Comparison of ENCODE assay signal across 1 cellular context in genomic region chr3:134059680-134060560, GRCh38.
TF ChIP-seq lines count a peak whose summit lies in the region.

No MANE protein-coding gene starts in this region.

TF ChIP-seq in IMR-90, 13 proteins besides CTCF, POLR2A, EP300 and RAD21:
- no peak for TF ChIP-seq RCOR1 (IDR thresholded peaks at IDR 0.05; ENCODE audit: insufficient replicate concordance, low read length)
- no peak for TF ChIP-seq RFX5 (IDR thresholded peaks at IDR 0.05; ENCODE audit: low read depth, low read length)
- TF ChIP-seq MAFK (IDR thresholded peaks at IDR 0.05; ENCODE audit: low read depth, low read length) = no peak
- TF ChIP-seq USF2 (IDR thresholded peaks at IDR 0.05; ENCODE audit: low read depth, low read length) = no peak
- no peak for TF ChIP-seq SMC3 (IDR thresholded peaks at IDR 0.05; ENCODE audit: low read depth, low read length)
- no peak for TF ChIP-seq MXI1 (IDR thresholded peaks at IDR 0.05; ENCODE audit: borderline replicate concordance, low read depth, low read length)
- TF ChIP-seq FOS (IDR thresholded peaks at IDR 0.05; ENCODE audit: low read depth, low read length) = no peak
- no peak for TF ChIP-seq MAZ (IDR thresholded peaks at IDR 0.05; ENCODE audit: borderline replicate concordance, low read depth, low read length)
- no peak for TF ChIP-seq CHD1 (IDR thresholded peaks at IDR 0.05; ENCODE audit: low read depth, low read length)
- no peak for TF ChIP-seq NFE2L2 (IDR thresholded peaks at IDR 0.05; ENCODE audit: low read depth, low read length)
- no peak for TF ChIP-seq BHLHE40 (IDR thresholded peaks at IDR 0.05; ENCODE audit: low read depth, low read length)
- TF ChIP-seq ELK1 (IDR thresholded peaks at IDR 0.05; ENCODE audit: borderline replicate concordance, low read depth, low read length) = no peak
- no peak for TF ChIP-seq CEBPB (IDR thresholded peaks at IDR 0.05; ENCODE audit: low read depth, low read length)
